In genomic region chr2:85584857-85585780, GRCh38 we compare ENCODE assay signal across 8 cellular contexts. TPM values are rescaled to one million over a fixed set of nuclear protein-coding genes. Genes with fewer than 3 reads are reported as not detected.
A peak's percentile ranks its signal among the peaks of the same experiment; 100 is the strongest.
DNase-seq lines count a peak whose midpoint lies in the region; ATAC-seq, FAIRE-seq and TF ChIP-seq lines count a peak whose summit lies in the region.

No MANE protein-coding gene starts in this region.

- no peaks in the 10 kb centered on the region for H3K9me3 Mint-ChIP-seq in activated T-cell treated with anti-CD3 and anti-CD28 coated beads, Interleukin-2, amount 50 U/mL, for 24 hours
- H3K9me3 Mint-ChIP-seq in mesothelial cell of epicardium = no peaks in the 10 kb centered on the region

- H3K4me3 Mint-ChIP-seq in activated T-cell treated with anti-CD3 and anti-CD28 coated beads, Interleukin-2, amount 50 U/mL, for 24 hours = peak overlapping the region; percentile 83
- H3K4me3 Mint-ChIP-seq in mesothelial cell of epicardium = no peak overlapping the region

- H3K27ac ChIP-seq in A549 (peak overlapping the region; percentile 68 to 83), pancreas (peak overlapping the region; percentile 70 to 86 (median 80))

- peak; percentile 62 to 72 for DNase-seq in A549 (ENCODE audit: low read depth in 1 of 2, low spot score in 1 of 2)
- no peak for DNase-seq in activated T-cell treated with anti-CD3 and anti-CD28 coated beads, Interleukin-2, amount 50 U/mL, for 24 hours
- DNase-seq in foreskin fibroblast = peak; percentile 83
- DNase-seq in pancreas = peak in 4 of 6 donors; percentile 69 to 87 (median 79)
- no peak for DNase-seq in mesothelial cell of epicardium (ENCODE audit: low spot score in 2 of 2, unreplicated experiment in 2 of 2)
- DNase-seq in KG1 (lab: John Stamatoyannopoulos, UW) = no peak

- peaks cover 0 to 4% (median 0%) of the 10 kb centered on the region in 3 donors for H3K36me3 ChIP-seq in pancreas

- POLR2A ChIA-PET in A549 (lab: Yijun Ruan, JAX) = interaction anchor here (1.2 to 1.6 kb wide), 2 partner anchors 10 kb away, joined by 5 to 8 read pairs; partner anchors contain the start of gene RNF181

- H3K27me3 Mint-ChIP-seq in activated T-cell treated with anti-CD3 and anti-CD28 coated beads, Interleukin-2, amount 50 U/mL, for 24 hours = no peaks in the 10 kb centered on the region
- H3K27me3 Mint-ChIP-seq in mesothelial cell of epicardium (ENCODE audit: low read depth) = no peaks in the 10 kb centered on the region

- H3K9me3 ChIP-seq in A549 (no peaks in the 10 kb centered on the region), pancreas (no peaks in the 10 kb centered on the region)

- TF ChIP-seq CTCF in A549 (IDR thresholded peaks at IDR 0.05) = no peak
- no peak for TF ChIP-seq CTCF in foreskin fibroblast (IDR thresholded peaks at IDR 0.05; ENCODE audit: low read depth, low read length)
- no peak for TF ChIP-seq CTCF in pancreas (IDR thresholded peaks at IDR 0.05)
- TF ChIP-seq CTCF in mesothelial cell of epicardium (IDR thresholded peaks at IDR 0.05; ENCODE audit: unreplicated experiment) = no peak

- peak overlapping the region; percentile 92 for H3K27ac Mint-ChIP-seq in activated T-cell treated with anti-CD3 and anti-CD28 coated beads, Interleukin-2, amount 50 U/mL, for 24 hours
- no peak overlapping the region for H3K27ac Mint-ChIP-seq in mesothelial cell of epicardium

- no peak for TF ChIP-seq POLR2A in A549 (IDR thresholded peaks at IDR 0.05; ENCODE audit: low read length)

- FAIRE-seq in A549 (lab: Jason Lieb, UNC) (no peak), pancreas (lab: Jason Lieb, UNC) (no peak)

- H3K4me3 ChIP-seq in A549 = no peak overlapping the region
- H3K4me3 ChIP-seq in foreskin fibroblast (ENCODE audit: low read depth in 1 of 2, low read length in 2 of 2) = peak overlapping the region; percentile 58 to 59
- peak overlapping the region in 3 of 4 donors; percentile 7 to 52 (median 25) for H3K4me3 ChIP-seq in pancreas

- peaks cover 19% of the 10 kb centered on the region for H3K4me1 ChIP-seq in A549
- peaks cover 14 to 36% (median 26%) of the 10 kb centered on the region in 3 donors for H3K4me1 ChIP-seq in pancreas

- H3K36me3 Mint-ChIP-seq in activated T-cell treated with anti-CD3 and anti-CD28 coated beads, Interleukin-2, amount 50 U/mL, for 24 hours (ENCODE audit: low read depth) = peaks cover 29% of the 10 kb centered on the region
- peaks cover 7% of the 10 kb centered on the region for H3K36me3 Mint-ChIP-seq in mesothelial cell of epicardium

- WGBS in A549 (ENCODE audit: missing lambda C conversion rate) = 83% methylated on average over 9 of the region's 9 CpGs
- 34 to 43% methylated on average over 9 of the region's 9 CpGs for WGBS in pancreas, 2 donors

- peaks cover 53% of the 10 kb centered on the region for H3K4me1 Mint-ChIP-seq in activated T-cell treated with anti-CD3 and anti-CD28 coated beads, Interleukin-2, amount 50 U/mL, for 24 hours (ENCODE audit: low read depth)
- peaks cover 5% of the 10 kb centered on the region for H3K4me1 Mint-ChIP-seq in mesothelial cell of epicardium

- TF ChIP-seq EP300 in A549 (IDR thresholded peaks at IDR 0.05) = no peak

- CTCF ChIA-PET in A549 (lab: Yijun Ruan, JAX) = interaction anchor here (0.6 to 1.3 kb wide), 6 partner anchors 9 to 96 kb away, joined by 3 to 5 read pairs (median 3); no protein-coding TSS in a partner anchor

- peak; percentile 79 to 83 for ATAC-seq in A549
- peak; percentile 37 for ATAC-seq in GM18861 (IDR thresholded peaks at IDR 0.05; ENCODE audit: unreplicated experiment)
- peak; percentile 34 for ATAC-seq in HG03457 (IDR thresholded peaks at IDR 0.05; ENCODE audit: unreplicated experiment)
- peak; percentile 83 to 89 (median 86) for ATAC-seq in pancreas

- TF ChIP-seq RAD21 in A549 (conservative IDR thresholded peaks at IDR 0.05 in 1 of 2, IDR thresholded peaks at IDR 0.05 in 1 of 2) = no peak

- peak overlapping the region; percentile 44 for H3K4me2 ChIP-seq in A549

- intact Hi-C loops in pancreas (cut with DNase I) = no loop called here

- H3K27me3 ChIP-seq in pancreas = no peaks in the 10 kb centered on the region

TF ChIP-seq in A549, 52 proteins besides CTCF, POLR2A, EP300 and RAD21:
- peak; percentile 45; the same call in 1 of the 2 replicates for TF ChIP-seq FOSL2 (IDR thresholded peaks at IDR 0.05)
- peak; percentile 58 for TF ChIP-seq FOSL2 (CRISPR knock-in tag; IDR thresholded peaks at IDR 0.05)
- TF ChIP-seq RNF2 (IDR thresholded peaks at IDR 0.05; ENCODE audit: borderline replicate concordance, low read depth) = no peak
- peak; percentile 33; the same call in 1 of the 2 replicates for TF ChIP-seq GATA3 (IDR thresholded peaks at IDR 0.05; ENCODE audit: borderline replicate concordance)

RNA-seq across cellular contexts. Expression of gene VAMP5, which starts 0.9 kb away (rescaled TPM):
- 0.16 and 0.67 TPM in 2 replicates for polyA plus RNA-seq in A549 (2011; rRNA removed)
- polyA plus RNA-seq in A549 (2012; cell fraction: cytosol; rRNA removed) = 0.10 and 0.25 TPM in 2 replicates
- 0.29 and 0.95 TPM in 2 replicates for polyA plus RNA-seq in A549 (2012; cell fraction: nucleus; rRNA removed)
- not detected in 3 replicates for polyA plus RNA-seq in A549 (2017; fragmentation: RNase III; extraction: RNeasy Plus Mini Kit Qiagen cat#74134 plus additional on column Dnase treatment)
- 0.58 TPM in 1 of 2 replicates, not detected in the other for polyA minus RNA-seq in A549 (2011; rRNA and poly(A)+ RNA removed)
- 10 to 100 TPM in 3 of 6 donors, 1 to 10 TPM in 3; 8.3 to 14.2 (median 11.1) TPM for total RNA-seq in pancreas
- 10 to 100 TPM; 27.7 to 29.5 TPM for polyA plus RNA-seq in pancreas
- total RNA-seq in mesothelial cell of epicardium = 2.5 to 3.7 TPM (median 3.4 TPM) in 3 replicates

RNA-seq across cellular contexts. Expression of gene VAMP8, which starts 7.7 kb away (rescaled TPM):
- polyA plus RNA-seq in A549 (2011; rRNA removed) (38.3 and 41.1 TPM in 2 replicates), A549 (2017; fragmentation: RNase III; extraction: RNeasy Plus Mini Kit Qiagen cat#74134 plus additional on column Dnase treatment) (17.7 to 22.4 TPM (median 18.5 TPM) in 3 replicates), pancreas (100 to 1,000 TPM; 137 to 150 TPM)
- 21.5 and 24.5 TPM in 2 replicates for polyA plus RNA-seq in A549 (2012; cell fraction: cytosol; rRNA removed)
- polyA plus RNA-seq in A549 (2012; cell fraction: nucleus; rRNA removed) = 5.7 and 12.5 TPM in 2 replicates
- 8.3 and 8.7 TPM in 2 replicates for polyA minus RNA-seq in A549 (2011; rRNA and poly(A)+ RNA removed)
- total RNA-seq in pancreas (100 to 1,000 TPM in 1 of 6 donors, 10 to 100 TPM in 5; 57.7 to 109 (median 69.7) TPM), mesothelial cell of epicardium (51.0 to 55.7 TPM (median 55.5 TPM) in 3 replicates)

RNA-seq across cellular contexts. Expression of gene RNF181, which starts 10.4 kb away (rescaled TPM):
- polyA plus RNA-seq in A549 (2011; rRNA removed) (287 and 366 TPM in 2 replicates), A549 (2017; fragmentation: RNase III; extraction: RNeasy Plus Mini Kit Qiagen cat#74134 plus additional on column Dnase treatment) (182 to 199 TPM (median 189 TPM) in 3 replicates), pancreas (100 to 1,000 TPM in 1 of 2 donors, 10 to 100 TPM in 1; 92.6 to 104 TPM)
- polyA plus RNA-seq in A549 (2012; cell fraction: cytosol; rRNA removed) = 318 and 381 TPM in 2 replicates
- polyA plus RNA-seq in A549 (2012; cell fraction: nucleus; rRNA removed) = 260 and 338 TPM in 2 replicates
- polyA minus RNA-seq in A549 (2011; rRNA and poly(A)+ RNA removed) = 111 and 217 TPM in 2 replicates
- total RNA-seq in pancreas (10 to 100 TPM; 53.5 to 94.1 (median 60.2) TPM), mesothelial cell of epicardium (76.6 to 87.4 TPM (median 82.8 TPM) in 3 replicates)

RNA-seq across cellular contexts. Expression of gene TMEM150A, which starts 17.4 kb away (rescaled TPM):
- 8.5 and 14.0 TPM in 2 replicates for polyA plus RNA-seq in A549 (2011; rRNA removed)
- polyA plus RNA-seq in A549 (2012; cell fraction: cytosol; rRNA removed) = 9.4 and 12.9 TPM in 2 replicates
- 34.4 and 36.3 TPM in 2 replicates for polyA plus RNA-seq in A549 (2012; cell fraction: nucleus; rRNA removed)
- polyA plus RNA-seq in A549 (2017; fragmentation: RNase III; extraction: RNeasy Plus Mini Kit Qiagen cat#74134 plus additional on column Dnase treatment) = 8.0 to 10.9 TPM (median 10.6 TPM) in 3 replicates
- 7.4 and 11.9 TPM in 2 replicates for polyA minus RNA-seq in A549 (2011; rRNA and poly(A)+ RNA removed)
- total RNA-seq in pancreas = 10 to 100 TPM; 14.8 to 20.8 (median 17.6) TPM
- polyA plus RNA-seq in pancreas = 10 to 100 TPM; 36.8 to 47.6 TPM
- 13.5 to 15.2 TPM (median 14.4 TPM) in 3 replicates for total RNA-seq in mesothelial cell of epicardium

RNA-seq across cellular contexts. Expression of gene GGCX, which starts 23.8 kb away (rescaled TPM):
- 39.0 and 49.6 TPM in 2 replicates for polyA plus RNA-seq in A549 (2011; rRNA removed)
- polyA plus RNA-seq in A549 (2012; cell fraction: cytosol; rRNA removed) = 49.1 and 53.4 TPM in 2 replicates
- polyA plus RNA-seq in A549 (2012; cell fraction: nucleus; rRNA removed) = 69.5 and 77.4 TPM in 2 replicates
- 48.7 to 58.5 TPM (median 55.1 TPM) in 3 replicates for polyA plus RNA-seq in A549 (2017; fragmentation: RNase III; extraction: RNeasy Plus Mini Kit Qiagen cat#74134 plus additional on column Dnase treatment)
- 99.1 and 106 TPM in 2 replicates for polyA minus RNA-seq in A549 (2011; rRNA and poly(A)+ RNA removed)
- total RNA-seq in pancreas = 10 to 100 TPM; 21.7 to 43.4 (median 31.0) TPM
- polyA plus RNA-seq in pancreas = 10 to 100 TPM; 15.7 to 16.2 TPM
- total RNA-seq in mesothelial cell of epicardium = 57.4 to 58.2 TPM (median 57.7 TPM) in 3 replicates

Comparison
In these comparisons a context has a peak if more than half of its experiments do, and no peak if none do; other contexts are left out.
1. ATAC-seq: peak in every context shown above with its lines; median percentile 86 in pancreas; 81 in A549; 37 in GM18861; 34 in HG03457.
2. DNase-seq: peak in A549 (2 of 2), foreskin fibroblast (2 of 2) and pancreas (4 of 6); none in activated T-cell treated with anti-CD3 and anti-CD28 coated beads, Interleukin-2, amount 50 U/mL, for 24 hours (single experiment), mesothelial cell of epicardium (0 of 2) and KG1 (single experiment).